8 cellular contexts compared by ENCODE assay signal in genomic region chrX:119693032-119693995, GRCh38. TPM values are rescaled to one million over a fixed set of nuclear protein-coding genes. Genes with fewer than 3 reads are reported as not detected.
DNase-seq lines count a peak whose midpoint lies in the region; ATAC-seq and TF ChIP-seq lines count a peak whose summit lies in the region.

SEPTIN6 (minus strand) TSS chrX:119693168; CDS start chrX:119693105, 63 bp downstream.

- no peaks in the 10 kb centered on the region for H3K36me3 ChIP-seq in lung (ENCODE audit: control insufficient read depth in 2 of 2, insufficient read depth in 2 of 2, low read length in 2 of 2)

- peak within 1 kb of the TSS; percentile 68 for H3K4me3 ChIP-seq in AG10803 (ENCODE audit: low read length)
- peak within 1 kb of the TSS; percentile 41 to 78 (median 64) for H3K4me3 ChIP-seq in dorsolateral prefrontal cortex
- peak within 1 kb of the TSS; percentile 71 for H3K4me3 ChIP-seq in lung

- DNase-seq in AG10803 (ENCODE audit: low read depth) (peak; percentile 64), NCI-H69 (lab: John Stamatoyannopoulos, UW) (peak; percentile 87), dorsolateral prefrontal cortex (peak in 9 of 10 donors; percentile 24 to 76 (median 52)), lung (ENCODE audit: low spot score) (peak; percentile 57)
- peak; percentile 73 to 78 for DNase-seq in activated CD4-positive, alpha-beta T cell treated with anti-CD3 and anti-CD28 coated beads, Interleukin-2, amount 50 U/mL, for 4 hours
- peak; percentile 60 for DNase-seq in stimulated activated CD8-positive, alpha-beta memory T cell treated with anti-CD3 and anti-CD28 coated beads, Interleukin-12 subunit alpha, Interleukin-12 subunit beta, amount 100 ng/mL, for 1 hour (ENCODE audit: low read depth)

- H3K27ac ChIP-seq in dorsolateral prefrontal cortex (peak within 1 kb of the TSS in 52 of 59 donors; percentile 1 to 88 (median 66)), lung (ENCODE audit: low read depth in 1 of 2, low read length in 1 of 2) (peak within 1 kb of the TSS in 1 of 2 donors; percentile 75)

- H3K9me3 ChIP-seq in lung (ENCODE audit: control insufficient read depth in 2 of 2, insufficient read depth in 1 of 2, low read length in 1 of 2) = peaks cover 0 to 3% of the 10 kb centered on the region in 2 donors

- no peaks in the 10 kb centered on the region for H3K4me1 ChIP-seq in lung (ENCODE audit: control insufficient read depth in 2 of 2, insufficient read depth in 2 of 2, low read length in 2 of 2)

- TF ChIP-seq CTCF in AG10803 (conservative IDR thresholded peaks at IDR 0.05; ENCODE audit: low read length) = no peak
- no peak for TF ChIP-seq CTCF in dorsolateral prefrontal cortex (IDR thresholded peaks at IDR 0.05 in 54 of 56, conservative IDR thresholded peaks at IDR 0.05 in 2 of 56; ENCODE audit: low read depth in 1 of 56, partially characterized antibody in 56 of 56)
- TF ChIP-seq CTCF in lung (IDR thresholded peaks at IDR 0.05; ENCODE audit: control extremely low read depth, extremely low read depth) = no peak

- 6 to 32% methylated on average over 29 to 59 of the region's 59 CpGs for WGBS in lung, 2 donors

- peaks cover 0 to 59% (median 9%) of the 10 kb centered on the region in 45 donors for H3K27me3 ChIP-seq in dorsolateral prefrontal cortex
- H3K27me3 ChIP-seq in lung (ENCODE audit: control insufficient read depth, insufficient read depth) = no peaks in the 10 kb centered on the region

- intact Hi-C loops in dorsolateral prefrontal cortex (cut with DNase I) = loop anchor here in 1 of 2 donors (10.0 kb wide), 1 partner anchor 79 kb away; no protein-coding TSS in a partner anchor

- peak; percentile 39 for ATAC-seq in GM18870 (IDR thresholded peaks at IDR 0.05; ENCODE audit: unreplicated experiment)
- peak; percentile 63 for ATAC-seq in HG03108 (IDR thresholded peaks at IDR 0.05; ENCODE audit: unreplicated experiment)
- peak; percentile 69 for ATAC-seq in lung (ENCODE audit: insufficient read depth, low FRiP score)

RNA-seq across cellular contexts. Expression of gene SEPTIN6, which starts in this region (rescaled TPM):
- 10 to 100 TPM; 14.0 to 49.1 (median 34.8) TPM for total RNA-seq in dorsolateral prefrontal cortex
- total RNA-seq in lung = 10 to 100 TPM; 21.7 to 25.8 TPM
- 10 to 100 TPM in 1 of 2 donors, 1 to 10 TPM in 1; 6.2 to 13.5 TPM for polyA plus RNA-seq in lung
